15 cellular contexts compared by ENCODE assay signal in genomic region chr18:37956902-37957301, GRCh38.
"Had no signal": no experiment of that assay in that cellular context is flagged by ENCODE, and none has a peak within 500 bp of the region (broad histone marks: within the 10 kb centered on the region; RNA-seq: fewer than 3 reads in every experiment).

No MANE protein-coding gene starts in this region.

- DNase-seq: activated CD4-positive, alpha-beta T cell treated with anti-CD3 and anti-CD28 coated beads, Interleukin-2, amount 50 U/mL, for 48 hours; activated CD8-positive, alpha-beta memory T cell treated with anti-CD3 and anti-CD28 coated beads, Interleukin-2, amount 10 ng/mL, durations not matched to agents 7 days and 5 days; activated naive CD4-positive, alpha-beta T cell treated with anti-CD3 and anti-CD28 coated beads, Interleukin-2, amount 10 ng/mL, durations not matched to agents 7 days and 5 days; activated T-cell treated with anti-CD3 and anti-CD28 coated beads, Interleukin-2, amount 50 U/mL, for 1 hour; cerebellar nuclear complex; effector memory CD4-positive, alpha-beta T cell; foreskin fibroblast; glutamatergic neuron; immature natural killer cell; nucleus accumbens; posterior cingulate gyrus; retina; stimulated activated CD4-positive, alpha-beta T cell treated with anti-CD3 and anti-CD28 coated beads, Interleukin-12 subunit alpha, Interleukin-12 subunit beta, amount 100 ng/mL, for 4 hours; stimulated activated CD4-positive, alpha-beta T cell treated with anti-CD3 and anti-CD28 coated beads, Interleukin-2, amount 100 ng/mL, for 24 hours; WERI-Rb-1 had no signal

- ATAC-seq: activated CD8-positive, alpha-beta memory T cell treated with anti-CD3 and anti-CD28 coated beads, Interleukin-2, amount 10 ng/mL, durations not matched to agents 7 days and 5 days had no signal
